Comparison of ENCODE assay signal across 15 cellular contexts in genomic region chr3:115340586-115340985, GRCh38.
"Had no signal": no experiment of that assay in that cellular context is flagged by ENCODE, and none has a peak within 500 bp of the region (broad histone marks: within the 10 kb centered on the region; RNA-seq: fewer than 3 reads in every experiment).

No MANE protein-coding gene starts in this region.

- H3K27ac ChIP-seq: coronary artery, hepatocyte, neural progenitor cell, pancreas, stomach, thoracic aorta, transverse colon had no signal

- H3K4me1 ChIP-seq: neural progenitor cell, pancreas, stomach, transverse colon had no signal

- H2AFZ ChIP-seq: hepatocyte, neural progenitor cell had no signal

- H3K9me3 ChIP-seq: pancreas, stomach, thoracic aorta, transverse colon had no signal

- H3K36me3 ChIP-seq: neural progenitor cell, pancreas, stomach, thoracic aorta, transverse colon had no signal

- ATAC-seq: natural killer cell, right cardiac atrium had no signal

- DNase-seq: effector CD4-positive, alpha-beta T cell; endodermal cell; natural killer cell; pancreas; right cardiac atrium; small intestine; stimulated activated CD4-positive, alpha-beta T cell treated with anti-CD3 and anti-CD28 coated beads, Interleukin-12 subunit alpha, Interleukin-12 subunit beta, amount 100 ng/mL, for 4 hours; stimulated activated naive CD4-positive, alpha-beta T cell; stomach; substantia nigra; transverse colon had no signal

- H3K79me2 ChIP-seq: hepatocyte had no signal

- H3K4me3 ChIP-seq: coronary artery, hepatocyte, neural progenitor cell, pancreas, stomach, thoracic aorta, transverse colon had no signal

- H3K27me3 ChIP-seq: hepatocyte, neural progenitor cell, pancreas, stomach, transverse colon had no signal

- H3K4me2 ChIP-seq: hepatocyte, neural progenitor cell had no signal

- H3K9ac ChIP-seq: neural progenitor cell had no signal
